ENCODE assay signal across 1 cellular context in the genomic region with DNA sequence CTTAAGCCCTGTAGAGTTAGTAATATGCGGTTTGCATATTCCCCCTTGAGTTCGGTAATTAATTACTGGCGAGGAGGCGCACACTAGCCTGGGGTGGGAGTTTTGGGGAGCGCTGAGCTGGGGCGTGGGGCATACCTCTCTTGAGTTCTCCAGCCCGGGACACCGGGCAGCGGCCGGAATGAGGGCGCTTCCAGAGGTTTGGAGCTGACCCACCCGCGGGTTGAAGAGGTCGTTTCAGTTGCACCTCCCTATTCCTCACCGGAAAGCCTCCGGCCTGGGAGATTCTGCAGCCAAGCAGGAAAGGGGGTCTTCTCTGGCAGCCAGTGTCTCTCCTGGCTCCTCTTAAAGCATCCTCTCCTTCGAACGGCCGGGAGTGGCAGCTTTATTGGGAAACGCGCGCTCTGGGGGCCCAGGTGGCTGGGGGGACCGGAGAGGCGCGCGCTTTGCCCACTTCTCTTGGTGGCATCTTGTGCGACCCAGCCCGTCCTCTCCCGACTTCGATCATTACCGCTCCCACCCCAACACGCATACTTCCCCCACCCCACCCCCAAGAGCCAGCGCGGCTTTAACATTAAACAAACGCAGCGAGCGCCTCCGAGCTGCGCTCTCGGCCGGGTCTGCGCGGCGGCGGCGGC.
TF ChIP-seq lines count a peak whose summit lies in the region.

No MANE protein-coding gene starts in this region.

TF ChIP-seq in WTC11, 78 proteins besides CTCF, POLR2A, EP300 and RAD21 (continued from another document):
- TF ChIP-seq, protein P1, sequence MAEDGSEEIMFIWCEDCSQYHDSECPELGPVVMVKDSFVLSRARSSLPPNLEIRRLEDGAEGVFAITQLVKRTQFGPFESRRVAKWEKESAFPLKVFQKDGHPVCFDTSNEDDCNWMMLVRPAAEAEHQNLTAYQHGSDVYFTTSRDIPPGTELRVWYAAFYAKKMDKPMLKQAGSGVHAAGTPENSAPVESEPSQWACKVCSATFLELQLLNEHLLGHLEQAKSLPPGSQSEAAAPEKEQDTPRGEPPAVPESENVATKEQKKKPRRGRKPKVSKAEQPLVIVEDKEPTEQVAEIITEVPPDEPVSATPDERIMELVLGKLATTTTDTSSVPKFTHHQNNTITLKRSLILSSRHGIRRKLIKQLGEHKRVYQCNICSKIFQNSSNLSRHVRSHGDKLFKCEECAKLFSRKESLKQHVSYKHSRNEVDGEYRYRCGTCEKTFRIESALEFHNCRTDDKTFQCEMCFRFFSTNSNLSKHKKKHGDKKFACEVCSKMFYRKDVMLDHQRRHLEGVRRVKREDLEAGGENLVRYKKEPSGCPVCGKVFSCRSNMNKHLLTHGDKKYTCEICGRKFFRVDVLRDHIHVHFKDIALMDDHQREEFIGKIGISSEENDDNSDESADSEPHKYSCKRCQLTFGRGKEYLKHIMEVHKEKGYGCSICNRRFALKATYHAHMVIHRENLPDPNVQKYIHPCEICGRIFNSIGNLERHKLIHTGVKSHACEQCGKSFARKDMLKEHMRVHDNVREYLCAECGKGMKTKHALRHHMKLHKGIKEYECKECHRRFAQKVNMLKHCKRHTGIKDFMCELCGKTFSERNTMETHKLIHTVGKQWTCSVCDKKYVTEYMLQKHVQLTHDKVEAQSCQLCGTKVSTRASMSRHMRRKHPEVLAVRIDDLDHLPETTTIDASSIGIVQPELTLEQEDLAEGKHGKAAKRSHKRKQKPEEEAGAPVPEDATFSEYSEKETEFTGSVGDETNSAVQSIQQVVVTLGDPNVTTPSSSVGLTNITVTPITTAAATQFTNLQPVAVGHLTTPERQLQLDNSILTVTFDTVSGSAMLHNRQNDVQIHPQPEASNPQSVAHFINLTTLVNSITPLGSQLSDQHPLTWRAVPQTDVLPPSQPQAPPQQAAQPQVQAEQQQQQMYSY (CRISPR knock-in tag; IDR thresholded peaks at IDR 0.05), result no peak
- TF ChIP-seq, protein P2, sequence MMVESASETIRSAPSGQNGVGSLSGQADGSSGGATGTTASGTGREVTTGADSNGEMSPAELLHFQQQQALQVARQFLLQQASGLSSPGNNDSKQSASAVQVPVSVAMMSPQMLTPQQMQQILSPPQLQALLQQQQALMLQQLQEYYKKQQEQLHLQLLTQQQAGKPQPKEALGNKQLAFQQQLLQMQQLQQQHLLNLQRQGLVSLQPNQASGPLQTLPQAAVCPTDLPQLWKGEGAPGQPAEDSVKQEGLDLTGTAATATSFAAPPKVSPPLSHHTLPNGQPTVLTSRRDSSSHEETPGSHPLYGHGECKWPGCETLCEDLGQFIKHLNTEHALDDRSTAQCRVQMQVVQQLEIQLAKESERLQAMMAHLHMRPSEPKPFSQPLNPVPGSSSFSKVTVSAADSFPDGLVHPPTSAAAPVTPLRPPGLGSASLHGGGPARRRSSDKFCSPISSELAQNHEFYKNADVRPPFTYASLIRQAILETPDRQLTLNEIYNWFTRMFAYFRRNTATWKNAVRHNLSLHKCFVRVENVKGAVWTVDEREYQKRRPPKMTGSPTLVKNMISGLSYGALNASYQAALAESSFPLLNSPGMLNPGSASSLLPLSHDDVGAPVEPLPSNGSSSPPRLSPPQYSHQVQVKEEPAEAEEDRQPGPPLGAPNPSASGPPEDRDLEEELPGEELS (CRISPR knock-in tag; IDR thresholded peaks at IDR 0.05), result no peak
- no peak for TF ChIP-seq MXD4 (CRISPR knock-in tag; IDR thresholded peaks at IDR 0.05; ENCODE audit: borderline replicate concordance)
- TF ChIP-seq ETV6 (CRISPR knock-in tag; IDR thresholded peaks at IDR 0.05), result no peak
- TF ChIP-seq TP53 (CRISPR knock-in tag; IDR thresholded peaks at IDR 0.05), result no peak
- TF ChIP-seq, protein P3, sequence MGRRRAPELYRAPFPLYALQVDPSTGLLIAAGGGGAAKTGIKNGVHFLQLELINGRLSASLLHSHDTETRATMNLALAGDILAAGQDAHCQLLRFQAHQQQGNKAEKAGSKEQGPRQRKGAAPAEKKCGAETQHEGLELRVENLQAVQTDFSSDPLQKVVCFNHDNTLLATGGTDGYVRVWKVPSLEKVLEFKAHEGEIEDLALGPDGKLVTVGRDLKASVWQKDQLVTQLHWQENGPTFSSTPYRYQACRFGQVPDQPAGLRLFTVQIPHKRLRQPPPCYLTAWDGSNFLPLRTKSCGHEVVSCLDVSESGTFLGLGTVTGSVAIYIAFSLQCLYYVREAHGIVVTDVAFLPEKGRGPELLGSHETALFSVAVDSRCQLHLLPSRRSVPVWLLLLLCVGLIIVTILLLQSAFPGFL (CRISPR knock-in tag; IDR thresholded peaks at IDR 0.05; ENCODE audit: borderline replicate concordance), result no peak
- no peak for TF ChIP-seq NFATC4 (CRISPR knock-in tag; IDR thresholded peaks at IDR 0.05)
